Comparison of ENCODE assay signal across 10 cellular contexts in the genomic region with DNA sequence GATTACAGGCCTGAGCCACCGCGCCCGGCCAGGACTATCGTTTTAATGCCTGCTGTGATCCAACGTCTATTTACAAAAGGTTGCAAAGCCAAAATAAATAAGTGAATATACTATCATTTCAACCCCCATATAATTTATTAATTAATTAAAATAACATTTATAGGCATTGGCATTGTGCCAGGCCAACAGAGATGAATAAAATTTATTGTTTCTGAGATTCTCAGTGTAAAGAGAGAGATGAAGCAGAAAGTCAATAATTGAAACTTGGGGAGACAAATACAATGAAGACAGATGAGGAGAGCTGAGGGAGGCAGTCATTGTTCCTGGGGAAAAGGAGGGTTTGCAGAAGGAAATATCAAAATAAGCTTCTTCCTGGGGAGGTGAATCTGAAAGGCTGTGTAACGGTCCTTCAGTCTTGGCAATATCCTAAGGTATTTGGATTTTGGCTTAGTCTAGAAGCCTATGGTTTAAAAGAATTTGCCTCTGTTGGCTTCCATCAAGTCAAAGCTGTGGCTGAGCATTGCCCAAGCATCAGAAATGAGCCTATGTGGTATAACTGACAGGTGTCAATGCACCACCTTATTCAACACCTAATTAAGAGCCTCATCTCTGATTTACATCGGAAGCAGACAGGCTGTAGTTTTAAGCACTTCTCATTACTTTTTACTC. TPM values are rescaled to one million over a fixed set of nuclear protein-coding genes. Genes with fewer than 3 reads are reported as not detected.
"Had no signal": no experiment of that assay in that cellular context is flagged by ENCODE, and none has a peak within 500 bp of the region (broad histone marks: within the 10 kb centered on the region; RNA-seq: fewer than 3 reads in every experiment).

No MANE protein-coding gene starts in this region.

- H3K4me1 Mint-ChIP-seq: IgD-negative memory B cell had no signal

- H3K27ac Mint-ChIP-seq: HFFc6, IgD-negative memory B cell had no signal

- H3K9ac ChIP-seq: GM23248 had no signal

- ATAC-seq: HCT116 had no signal

- H3K9me3 ChIP-seq: HAP-1 had no signal

- H2AFZ ChIP-seq: GM23248 had no signal

- H3K27ac ChIP-seq: GM23248 had no signal

- H3K4me3 Mint-ChIP-seq: HFFc6, IgD-negative memory B cell had no signal

- H3K4me1 ChIP-seq: HAP-1 had no signal

- DNase-seq: GOT3, H7, KG1 had no signal

- H3K4me3 ChIP-seq: GM23248, HAP-1 had no signal

- H3K9me3 Mint-ChIP-seq: HFFc6 had no signal

- FAIRE-seq: HTR-8/SVneo had no signal

- H3K36me3 ChIP-seq: HAP-1 had no signal

- H3K36me3 Mint-ChIP-seq: IgD-negative memory B cell had no signal

RNA-seq across cellular contexts. Expression of a gene that starts 31.5 kb away (rescaled TPM):
- total RNA-seq: H7, HT-29 had no signal
- polyA plus RNA-seq: IgD-negative memory B cell had no signal
